Comparison of ENCODE assay signal across 17 cellular contexts in the genomic region with DNA sequence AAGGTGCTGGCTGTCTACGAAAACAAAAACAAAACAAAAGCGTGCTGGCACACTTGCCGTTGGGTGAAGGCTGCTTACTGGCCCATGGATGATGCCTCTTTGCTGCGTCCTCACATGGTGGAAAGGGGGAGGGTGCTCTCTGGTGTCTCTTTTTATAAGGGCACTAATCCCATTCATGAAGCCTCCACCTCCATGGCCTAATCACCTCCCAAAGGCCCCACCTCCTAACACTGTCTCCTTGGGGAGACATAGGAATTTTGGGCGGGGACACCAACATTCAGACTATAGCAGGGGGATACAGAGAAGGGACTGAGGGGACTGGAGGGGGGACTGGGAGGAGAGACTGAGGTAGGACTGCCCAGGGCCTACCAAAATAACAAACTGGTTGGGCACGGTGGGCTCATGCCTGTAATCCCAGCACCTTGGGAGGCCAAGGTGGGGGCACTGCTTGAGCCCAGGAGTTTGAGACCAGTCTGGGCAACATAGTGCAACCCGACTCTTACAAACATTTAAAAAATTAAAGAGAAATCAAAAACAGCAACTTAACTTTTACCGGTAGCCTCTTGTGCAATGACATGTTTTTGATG. TPM values are rescaled to one million over a fixed set of nuclear protein-coding genes. Genes with fewer than 3 reads are reported as not detected.
DNase-seq lines count a peak whose midpoint lies in the region; ATAC-seq, FAIRE-seq and TF ChIP-seq lines count a peak whose summit lies in the region.
"Had no signal": no experiment of that assay in that cellular context is flagged by ENCODE, and none has a peak within 500 bp of the region (broad histone marks: within the 10 kb centered on the region; RNA-seq: fewer than 3 reads in every experiment).

No MANE protein-coding gene starts in this region.

- no peak overlapping the region for H2AFZ ChIP-seq in DND-41 (ENCODE audit: low read depth, low read length)
- H2AFZ ChIP-seq in GM23338: no peak overlapping the region
- no peak overlapping the region for H2AFZ ChIP-seq in H1 (ENCODE audit: low read length)

- POLR2A ChIA-PET in H1 (lab: Charles Lee; ENCODE audit: partially characterized antibody): no interaction called here

- H3K4me1 ChIP-seq in DND-41 (ENCODE audit: insufficient read depth, low read length) (no peaks in the 10 kb centered on the region), GM23338 (ENCODE audit: insufficient read depth) (no peaks in the 10 kb centered on the region), H1 (replicated peaks in 1 of 4; ENCODE audit: control insufficient read depth in 3 of 4, insufficient read depth in 4 of 4, low read length in 3 of 4) (peaks cover 0 to 5% (median 1%) of the 10 kb centered on the region in 4 experiments; a peak in 2 of 7 replicates)
- H3K4me1 ChIP-seq: BE2C had no signal

- no peak overlapping the region for H3K9ac ChIP-seq in DND-41 (ENCODE audit: low read depth, low read length)
- no peak overlapping the region for H3K9ac ChIP-seq in H1 (replicated peaks in 1 of 4; ENCODE audit: extremely low read depth in 1 of 4, low read depth in 3 of 4, low read length in 3 of 4)

- no peak overlapping the region for H3K14ac ChIP-seq in H1 (ENCODE audit: insufficient read length)

- H3K9me2 ChIP-seq in GM23338 (ENCODE audit: insufficient read depth): no peaks in the 10 kb centered on the region

- H3K4me1 Mint-ChIP-seq in GM23338 (peaks cover 6% of the 10 kb centered on the region), progenitor cell of endocrine pancreas (ENCODE audit: low read depth) (no peaks in the 10 kb centered on the region)
- H3K4me1 Mint-ChIP-seq in effector memory CD8-positive, alpha-beta T cell (ENCODE audit: low read depth in 2 of 2): peaks cover 0 to 5% of the 10 kb centered on the region in 2 donors
- H3K4me1 Mint-ChIP-seq: CD8-positive, alpha-beta memory T cell had no signal

- H3K27ac ChIP-seq in DND-41 (ENCODE audit: low read length): no peak overlapping the region
- no peak overlapping the region for H3K27ac ChIP-seq in GM23338 (ENCODE audit: low read depth)
- no peak overlapping the region for H3K27ac ChIP-seq in H1 (ENCODE audit: low read depth, low read length)
- H3K27ac ChIP-seq: A549 had no signal

- H3K27me3 ChIP-seq in DND-41 (ENCODE audit: insufficient read depth, low read length, poor library complexity): no peaks in the 10 kb centered on the region
- no peaks in the 10 kb centered on the region for H3K27me3 ChIP-seq in GM23338 (ENCODE audit: insufficient read depth)
- H3K27me3 ChIP-seq in H1 (replicated peaks in 1 of 4; ENCODE audit: control insufficient read depth in 3 of 4, extremely low read depth in 1 of 4, insufficient read depth in 3 of 4, low read length in 3 of 4): no peaks in the 10 kb centered on the region
- H3K27me3 ChIP-seq: BE2C had no signal

- no peak overlapping the region for H3K4me2 ChIP-seq in DND-41 (ENCODE audit: insufficient read depth, low read length)
- H3K4me2 ChIP-seq in GM23338: no peak overlapping the region
- no peak overlapping the region for H3K4me2 ChIP-seq in H1 (ENCODE audit: insufficient read depth in 1 of 2, low read depth in 2 of 2, low read length in 2 of 2)
- H3K4me2 ChIP-seq: A549 had no signal

- H4K91ac ChIP-seq in H1 (replicated peaks; ENCODE audit: insufficient read length, low read length): no peak overlapping the region

- H3F3A ChIP-seq in GM23338 (replicated peaks; ENCODE audit: low read depth): no peaks in the 10 kb centered on the region

- H3K27ac Mint-ChIP-seq in GM23338 (no peak overlapping the region), progenitor cell of endocrine pancreas (peak overlapping the region; percentile 73)
- peak overlapping the region in 1 of 2 donors; percentile 50 for H3K27ac Mint-ChIP-seq in effector memory CD8-positive, alpha-beta T cell
- H3K27ac Mint-ChIP-seq: CD8-positive, alpha-beta memory T cell had no signal

- H3K4me3 Mint-ChIP-seq in GM23338 (no peak overlapping the region), progenitor cell of endocrine pancreas (ENCODE audit: low read depth) (no peak overlapping the region)
- H3K4me3 Mint-ChIP-seq in effector memory CD8-positive, alpha-beta T cell: no peak overlapping the region
- H3K4me3 Mint-ChIP-seq: CD8-positive, alpha-beta memory T cell had no signal

- H3K36me3 Mint-ChIP-seq in GM23338 (ENCODE audit: low read depth) (no peaks in the 10 kb centered on the region), progenitor cell of endocrine pancreas (ENCODE audit: insufficient read depth) (no peaks in the 10 kb centered on the region)
- H3K36me3 Mint-ChIP-seq in effector memory CD8-positive, alpha-beta T cell (ENCODE audit: insufficient read depth): peaks cover 5% of the 10 kb centered on the region
- H3K36me3 Mint-ChIP-seq: CD8-positive, alpha-beta memory T cell had no signal

- H4K20me1 ChIP-seq in DND-41 (ENCODE audit: insufficient read depth, low read length): no peaks in the 10 kb centered on the region
- H4K20me1 ChIP-seq in GM23338 (replicated peaks; ENCODE audit: insufficient read depth): no peaks in the 10 kb centered on the region; the same call in 1 of the 2 replicates
- no peaks in the 10 kb centered on the region for H4K20me1 ChIP-seq in H1 (replicated peaks in 1 of 2; ENCODE audit: control insufficient read depth in 1 of 2, insufficient read depth in 2 of 2, low read length in 2 of 2)

- no peaks in the 10 kb centered on the region for H3K23me2 ChIP-seq in H1 (ENCODE audit: low read depth, low read length)

- H3K56ac ChIP-seq in H1 (replicated peaks; ENCODE audit: insufficient read length, low read depth, low read length): no peak overlapping the region

- no peak for TF ChIP-seq POLR2A in H1 (IDR thresholded peaks at IDR 0.05; ENCODE audit: control extremely low read depth in 1 of 2, low read depth in 2 of 2, low read length in 2 of 2)

- CTCF ChIA-PET in H1 (lab: Charles Lee; ENCODE audit: partially characterized antibody): interaction anchor here (1.3 to 12.1 kb wide), 3 partner anchors 43 to 75 kb away, joined by 5 to 555 read pairs (median 15); no protein-coding TSS in a partner anchor

- H2BK15ac ChIP-seq in H1 (ENCODE audit: low read length): no peak overlapping the region

- H3K79me2 ChIP-seq in DND-41 (ENCODE audit: insufficient read depth, low read length) (no peaks in the 10 kb centered on the region), GM23338 (replicated peaks; ENCODE audit: insufficient read depth) (no peaks in the 10 kb centered on the region), H1 (ENCODE audit: control insufficient read depth in 1 of 2, insufficient read depth in 2 of 2, low read length in 2 of 2) (no peaks in the 10 kb centered on the region)

- H2BK20ac ChIP-seq in H1 (ENCODE audit: low read length): no peak overlapping the region

- H3K9me3 ChIP-seq in DND-41 (ENCODE audit: insufficient read depth, low read length, severe bottlenecking) (no peaks in the 10 kb centered on the region), H1 (ENCODE audit: insufficient read depth in 2 of 2, low read depth in 1 of 2, low read length in 1 of 2) (no peaks in the 10 kb centered on the region)
- H3K9me3 ChIP-seq: A549, BE2C had no signal

- ATAC-seq in DND-41 (ENCODE audit: insufficient read depth, low read depth) (peak; percentile 19; the same call in 1 of the 3 replicates), GM23338 (peak; percentile 52), HG02973 (IDR thresholded peaks at IDR 0.05; ENCODE audit: unreplicated experiment) (no peak)
- ATAC-seq in effector memory CD8-positive, alpha-beta T cell (replicated peaks): no peak
- ATAC-seq: A549, GM12878, HCT116 had no signal

- H3K9me3 Mint-ChIP-seq in GM23338: no peaks in the 10 kb centered on the region
- no peaks in the 10 kb centered on the region for H3K9me3 Mint-ChIP-seq in progenitor cell of endocrine pancreas (ENCODE audit: low read depth)
- H3K9me3 Mint-ChIP-seq in effector memory CD8-positive, alpha-beta T cell: no peaks in the 10 kb centered on the region
- H3K9me3 Mint-ChIP-seq: CD8-positive, alpha-beta memory T cell had no signal

- DNase-seq in DND-41: no peak
- DNase-seq in GM23338 (ENCODE audit: low spot score): no peak
- DNase-seq in H1 (ENCODE audit: low read depth in 1 of 2, low spot score in 2 of 2): no peak
- DNase-seq in progenitor cell of endocrine pancreas (ENCODE audit: low spot score, unreplicated experiment): no peak
- DNase-seq in effector memory CD8-positive, alpha-beta T cell: no peak
- no peak for DNase-seq in stimulated activated CD4-positive, alpha-beta T cell treated with anti-CD3 and anti-CD28 coated beads, Interleukin-1b, Interleukin-23, amount 100 ng/mL, for 48 hours
- DNase-seq in NCI-H510A treated with DMSO at 0.1 percent for 48 hours (lab: John Stamatoyannopoulos, UW): no peak
- DNase-seq: BE2C; CD8-positive, alpha-beta memory T cell; DMS53; IMR-90; KBM-7 had no signal

- no peak overlapping the region for H3K4ac ChIP-seq in H1 (replicated peaks; ENCODE audit: insufficient read length, low read depth, low read length)

- TF ChIP-seq CTCF in DND-41 (IDR thresholded peaks at IDR 0.05; ENCODE audit: borderline replicate concordance, extremely low read depth, low read length, poor library complexity, severe bottlenecking): no peak
- TF ChIP-seq CTCF in GM23338 (conservative IDR thresholded peaks at IDR 0.05; ENCODE audit: low read depth in 2 of 2): 0 out of 4 replicates have a peak, but pooled peaks of 1 of the 2 experiments have one; percentile 18
- TF ChIP-seq CTCF in H1 (IDR thresholded peaks at IDR 0.05; ENCODE audit: control extremely low read depth in 1 of 3, insufficient read depth in 1 of 3, low read depth in 1 of 3, low read length in 3 of 3): no peak
- no peak for TF ChIP-seq CTCF in progenitor cell of endocrine pancreas (IDR thresholded peaks at IDR 0.05; ENCODE audit: unreplicated experiment)

- no peak for TF ChIP-seq RAD21 in H1 (IDR thresholded peaks at IDR 0.05 in 1 of 2, conservative IDR thresholded peaks at IDR 0.05 in 1 of 2; ENCODE audit: low read depth in 2 of 2, low read length in 2 of 2)

- H2AK5ac ChIP-seq in H1 (ENCODE audit: low read depth, low read length): no peak overlapping the region

- no peak overlapping the region for H3K4me3 ChIP-seq in DND-41 (ENCODE audit: low read depth in 1 of 2, low read length in 2 of 2)
- no peak overlapping the region for H3K4me3 ChIP-seq in GM23338
- no peak overlapping the region for H3K4me3 ChIP-seq in H1 (ENCODE audit: extremely low read depth in 1 of 4, insufficient read depth in 2 of 4, low read depth in 3 of 4, low read length in 4 of 4)
- H3K4me3 ChIP-seq: A549, GM12878 had no signal

- H4K5ac ChIP-seq in H1 (ENCODE audit: insufficient read length, low read depth, low read length): no peak overlapping the region

- no peak for FAIRE-seq in H1 (lab: Jason Lieb, UNC)
- FAIRE-seq: A549, GM12878, GM19239 had no signal

- no peaks in the 10 kb centered on the region for H3K27me3 Mint-ChIP-seq in GM23338 (ENCODE audit: insufficient read depth, low read depth, poor library complexity)
- H3K27me3 Mint-ChIP-seq in progenitor cell of endocrine pancreas: no peaks in the 10 kb centered on the region
- H3K27me3 Mint-ChIP-seq in effector memory CD8-positive, alpha-beta T cell: no peaks in the 10 kb centered on the region

- no peak for TF ChIP-seq EP300 in H1 (IDR thresholded peaks at IDR 0.05; ENCODE audit: borderline replicate concordance in 1 of 2, low read depth in 2 of 2, low read length in 2 of 2)

- H4K8ac ChIP-seq in H1 (ENCODE audit: extremely low read depth, insufficient read depth, low read length): no peak overlapping the region

- 86% methylated on average over 8 of the region's 8 CpGs; no CpG with 5 or more reads in 1 of the 2 experiments for WGBS in H1 (ENCODE audit: extremely low coverage in 1 of 2, insufficient coverage in 1 of 2, insufficient read length in 1 of 2, insufficient replicate concordance in 2 of 2, low coverage in 1 of 2, low lambda C conversion rate in 2 of 2, missing lambda C conversion rate in 1 of 2), 2 experiments

- H2BK120ac ChIP-seq in H1 (replicated peaks; ENCODE audit: low read depth, low read length): no peak overlapping the region

- H3K23ac ChIP-seq in H1 (ENCODE audit: insufficient read length): no peak overlapping the region

- no peak overlapping the region for H3K18ac ChIP-seq in H1 (ENCODE audit: extremely low read depth, low read length)

- H2BK5ac ChIP-seq in H1 (ENCODE audit: low read depth, low read length): no peak overlapping the region

- no peak overlapping the region for H2BK12ac ChIP-seq in H1 (ENCODE audit: low read depth, low read length)

- H3K79me1 ChIP-seq in H1 (ENCODE audit: low read depth, low read length): no peaks in the 10 kb centered on the region

- no peaks in the 10 kb centered on the region for H3K36me3 ChIP-seq in DND-41 (ENCODE audit: insufficient read depth, low read length)
- no peaks in the 10 kb centered on the region for H3K36me3 ChIP-seq in GM23338 (ENCODE audit: insufficient read depth)
- H3K36me3 ChIP-seq in H1 (ENCODE audit: control insufficient read depth in 2 of 4, insufficient read depth in 4 of 4, low read length in 3 of 4): no peaks in the 10 kb centered on the region
- H3K36me3 ChIP-seq: BE2C had no signal

RNA-seq across cellular contexts. Expression of a gene that starts 14.5 kb away (rescaled TPM):
- 1,861 and 2,007 TPM in 2 replicates for total RNA-seq in GM23338 (2014; rRNA removed; shearing (Covaris generic))
- polyA plus RNA-seq in GM23338 (2016; fragmentation: Nextera tagmentation; extraction: Ambion mirVana): 8,990 and 10,188 TPM in 2 replicates
- total RNA-seq in H1 (2021; fragmentation: NEBNext Ultra II Directional; extraction: Animal tissue kit (Norgen Biotek cat#: 25700)): 2,680 and 2,823 TPM in 2 replicates
- 643 and 683 TPM in 2 replicates for polyA plus RNA-seq in H1 (2011; rRNA removed)
- polyA plus RNA-seq in H1 (2011; cell fraction: cytosol; rRNA removed): 2,462 TPM
- polyA plus RNA-seq in H1 (2011; cell fraction: nucleus; rRNA removed): 898 TPM
- polyA plus RNA-seq in H1 (2012, experiment 1 of 2): 2,061 to 2,998 TPM (median 2,419 TPM) in 4 replicates
- 1,442 TPM for polyA plus RNA-seq in H1 (2012, experiment 2 of 2)
- polyA plus RNA-seq in H1 (2013, experiment 1 of 2): 4,157 TPM
- polyA plus RNA-seq in H1 (2013, experiment 2 of 2): 3,985 TPM
- polyA minus RNA-seq in H1 (2011; rRNA and poly(A)+ RNA removed): 94.7 and 121 TPM in 2 replicates
- 755 TPM for polyA minus RNA-seq in H1 (2011; cell fraction: cytosol; rRNA and poly(A)+ RNA removed)
- 623 TPM for polyA minus RNA-seq in H1 (2011; cell fraction: nucleus; rRNA and poly(A)+ RNA removed)
- 1,066 and 1,116 TPM in 2 replicates for total RNA-seq in progenitor cell of endocrine pancreas

RNA-seq across cellular contexts. Expression of a gene that starts 58.3 kb away (rescaled TPM):
- total RNA-seq in GM23338 (2014; rRNA removed; shearing (Covaris generic)): 35.2 and 50.3 TPM in 2 replicates
- polyA plus RNA-seq in GM23338 (2016; fragmentation: Nextera tagmentation; extraction: Ambion mirVana) (54.5 and 55.6 TPM in 2 replicates), H1 (2011; rRNA removed) (44.0 and 63.9 TPM in 2 replicates)
- 33.7 and 37.8 TPM in 2 replicates for total RNA-seq in H1 (2021; fragmentation: NEBNext Ultra II Directional; extraction: Animal tissue kit (Norgen Biotek cat#: 25700))
- polyA plus RNA-seq in H1 (2011; cell fraction: cytosol; rRNA removed): 50.1 TPM
- polyA plus RNA-seq in H1 (2011; cell fraction: nucleus; rRNA removed): 28.7 TPM
- 31.6 to 39.6 TPM (median 33.4 TPM) in 4 replicates for polyA plus RNA-seq in H1 (2012, experiment 1 of 2)
- 43.2 TPM for polyA plus RNA-seq in H1 (2012, experiment 2 of 2)
- 29.9 TPM for polyA plus RNA-seq in H1 (2013, experiment 1 of 2)
- polyA plus RNA-seq in H1 (2013, experiment 2 of 2): 29.0 TPM
- polyA minus RNA-seq in H1 (2011; rRNA and poly(A)+ RNA removed): 23.6 and 26.5 TPM in 2 replicates
- polyA minus RNA-seq in H1 (2011; cell fraction: cytosol; rRNA and poly(A)+ RNA removed): 12.4 TPM
- 13.5 TPM for polyA minus RNA-seq in H1 (2011; cell fraction: nucleus; rRNA and poly(A)+ RNA removed)
- total RNA-seq in progenitor cell of endocrine pancreas: 21.9 and 23.3 TPM in 2 replicates

Comparison
In these comparisons a context has a peak if more than half of its experiments do, and no peak if none do; other contexts are left out.
1. ATAC-seq: peak in DND-41 (single experiment) and GM23338 (single experiment); none in HG02973 (single experiment) and effector memory CD8-positive, alpha-beta T cell (single experiment).